Comparison of ENCODE assay signal across 9 cellular contexts in genomic region chr14:60485600-60486251, GRCh38. TPM values are rescaled to one million over a fixed set of nuclear protein-coding genes. Genes with fewer than 3 reads are reported as not detected.
DNase-seq lines count a peak whose midpoint lies in the region; ATAC-seq and TF ChIP-seq lines count a peak whose summit lies in the region.
"Had no signal": no experiment of that assay in that cellular context is flagged by ENCODE, and none has a peak within 500 bp of the region (broad histone marks: within the 10 kb centered on the region; RNA-seq: fewer than 3 reads in every experiment).

A gene with protein sequence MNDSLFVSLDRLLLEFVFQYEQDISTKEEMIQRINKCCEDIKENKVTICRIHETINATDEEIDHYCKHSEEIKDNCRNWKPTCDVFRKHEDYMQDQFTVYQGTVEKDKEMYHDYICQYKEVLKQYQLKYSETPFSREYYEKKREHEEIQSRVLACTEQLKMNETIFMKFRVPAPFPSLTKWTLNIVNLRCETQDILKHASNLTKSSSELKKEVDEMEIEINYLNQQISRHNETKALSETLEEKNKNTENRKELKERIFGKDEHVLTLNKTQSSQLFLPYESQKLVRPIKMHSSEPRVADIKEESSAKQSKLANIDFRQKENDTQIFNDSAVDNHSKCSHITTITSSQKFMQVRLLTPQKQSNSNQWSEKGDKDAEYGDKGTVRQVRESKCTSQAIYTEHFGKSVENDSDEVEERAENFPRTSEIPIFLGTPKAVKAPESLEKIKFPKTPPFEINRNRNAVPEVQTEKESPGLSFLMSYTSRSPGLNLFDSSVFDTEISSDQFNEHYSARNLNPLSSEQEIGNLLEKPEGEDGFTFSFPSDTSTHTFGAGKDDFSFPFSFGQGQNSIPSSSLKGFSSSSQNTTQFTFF (minus strand): TSS chr14:60486063. CDS start chr14:60485078, 985 bp downstream.

- peak within 1 kb of the TSS in 6 of 10 donors; percentile 4 to 31 (median 17) for H3K4me3 ChIP-seq in heart right ventricle
- H3K4me3 ChIP-seq in kidney epithelial cell (ENCODE audit: low read depth, low read length) = peak within 1 kb of the TSS; percentile 54

- no peak for TF ChIP-seq CTCF in heart right ventricle (IDR thresholded peaks at IDR 0.05)
- no peak for TF ChIP-seq CTCF in kidney epithelial cell (IDR thresholded peaks at IDR 0.05; ENCODE audit: insufficient read depth, low read length, poor library complexity, severe bottlenecking)
- no peak for TF ChIP-seq CTCF in type B pancreatic cell (conservative IDR thresholded peaks at IDR 0.05)

- peaks cover 14% of the 10 kb centered on the region for H3K27me3 Mint-ChIP-seq in activated T-cell treated with anti-CD3 and anti-CD28 coated beads, Interleukin-2, amount 50 U/mL, for 4 hours (ENCODE audit: low read depth)
- H3K27me3 Mint-ChIP-seq in type B pancreatic cell = peaks cover 27% of the 10 kb centered on the region

- no peaks in the 10 kb centered on the region for H3K4me1 Mint-ChIP-seq in activated T-cell treated with anti-CD3 and anti-CD28 coated beads, Interleukin-2, amount 50 U/mL, for 4 hours (ENCODE audit: low read depth)
- no peaks in the 10 kb centered on the region for H3K4me1 Mint-ChIP-seq in type B pancreatic cell (ENCODE audit: unreplicated experiment)
- H3K4me1 Mint-ChIP-seq: central memory CD8-positive, alpha-beta T cell had no signal

- H3K9me3 ChIP-seq in heart right ventricle = peaks cover 0 to 5% (median 0%) of the 10 kb centered on the region in 11 donors

- intact Hi-C loops in heart right ventricle (cut with DNase I) (loop anchor here in 1 of 10 donors (10.0 kb wide), 1 partner anchor 291 kb away; no protein-coding TSS in a partner anchor), Right ventricle myocardium superior (cut with DNase I) (no loop called here)

- DNase-seq in heart right ventricle = no peak
- DNase-seq in Right ventricle myocardium superior = no peak
- no peak for DNase-seq in activated T-cell treated with anti-CD3 and anti-CD28 coated beads, Interleukin-2, amount 50 U/mL, for 4 hours
- DNase-seq in kidney epithelial cell (ENCODE audit: low read depth) = peak; percentile 10
- DNase-seq in type B pancreatic cell (ENCODE audit: extremely low spot score, unreplicated experiment) = no peak
- no peak for DNase-seq in cerebellar cortex (ENCODE audit: low spot score)
- no peak for DNase-seq in substantia nigra (lab: John Stamatoyannopoulos, UW)

- peaks cover 6% of the 10 kb centered on the region for H3K9me3 Mint-ChIP-seq in activated T-cell treated with anti-CD3 and anti-CD28 coated beads, Interleukin-2, amount 50 U/mL, for 4 hours
- H3K9me3 Mint-ChIP-seq in type B pancreatic cell = peaks cover 2% of the 10 kb centered on the region
- H3K9me3 Mint-ChIP-seq: central memory CD8-positive, alpha-beta T cell had no signal

- H3K4me1 ChIP-seq in heart right ventricle = peaks cover 0 to 10% (median 6%) of the 10 kb centered on the region in 9 donors

- H3K36me3 ChIP-seq in heart right ventricle = no peaks in the 10 kb centered on the region
- H3K36me3 ChIP-seq in kidney epithelial cell (ENCODE audit: control insufficient read depth, insufficient read depth, low read length) = no peaks in the 10 kb centered on the region

- peak within 1 kb of the TSS; percentile 21 for H3K27ac Mint-ChIP-seq in type B pancreatic cell

- ATAC-seq in heart right ventricle (peak in 1 of 8 donors; percentile 15), Right ventricle myocardium superior (ENCODE audit: poor library complexity) (no peak), GM21619 (IDR thresholded peaks at IDR 0.05; ENCODE audit: unreplicated experiment) (no peak)
- ATAC-seq in activated T-cell treated with anti-CD3 and anti-CD28 coated beads, Interleukin-2, amount 50 U/mL, for 4 hours = peak; percentile 38 to 63

- H3K27me3 ChIP-seq in heart right ventricle = peaks cover 12 to 87% (median 74%) of the 10 kb centered on the region in 7 donors
- peaks cover 19% of the 10 kb centered on the region for H3K27me3 ChIP-seq in kidney epithelial cell (ENCODE audit: control insufficient read depth, insufficient read depth, low read length)

- WGBS in heart right ventricle, 2 donors = 2% methylated on average over 57 of the region's 57 CpGs

- H3K27ac ChIP-seq in heart right ventricle (no peak within 1 kb of the TSS), substantia nigra (ENCODE audit: low read depth, low read length, poor library complexity, severe bottlenecking) (no peak within 1 kb of the TSS)

- no peak within 1 kb of the TSS for H3K4me3 Mint-ChIP-seq in activated T-cell treated with anti-CD3 and anti-CD28 coated beads, Interleukin-2, amount 50 U/mL, for 4 hours
- peak within 1 kb of the TSS; percentile 89 for H3K4me3 Mint-ChIP-seq in type B pancreatic cell
- H3K4me3 Mint-ChIP-seq: central memory CD8-positive, alpha-beta T cell had no signal

- no peaks in the 10 kb centered on the region for H3K36me3 Mint-ChIP-seq in activated T-cell treated with anti-CD3 and anti-CD28 coated beads, Interleukin-2, amount 50 U/mL, for 4 hours (ENCODE audit: insufficient read depth)
- peaks cover 2% of the 10 kb centered on the region for H3K36me3 Mint-ChIP-seq in type B pancreatic cell

RNA-seq across cellular contexts. Expression of the gene that starts here (rescaled TPM):
- not detected for total RNA-seq in heart right ventricle
- not detected for polyA plus RNA-seq in heart right ventricle
- total RNA-seq in Right ventricle myocardium superior = not detected
- not detected for total RNA-seq in activated T-cell treated with anti-CD3 and anti-CD28 coated beads, Interleukin-2, amount 50 U/mL, for 4 hours
- total RNA-seq in kidney epithelial cell = 0.58 TPM in 1 of 2 replicates, not detected in the other
- total RNA-seq in type B pancreatic cell (ENCODE audit: low replicate concordance) = 0.19 and 0.80 TPM in 2 replicates

Comparison
In these comparisons a context has a peak if more than half of its experiments do, and no peak if none do; other contexts are left out.
1. Peak in ATAC-seq in activated T-cell treated with anti-CD3 and anti-CD28 coated beads, Interleukin-2, amount 50 U/mL, for 4 hours; RNA of the gene not detected or under 1 TPM.
2. Peak in DNase-seq and H3K4me3 ChIP-seq in kidney epithelial cell; RNA of the gene not detected or under 1 TPM.